Comparison of ENCODE assay signal across 19 cellular contexts in genomic region chr9:134751630-134752029, GRCh38.
DNase-seq lines count a peak whose midpoint lies in the region; ATAC-seq and TF ChIP-seq lines count a peak whose summit lies in the region.
"Had no signal": no experiment of that assay in that cellular context is flagged by ENCODE, and none has a peak within 500 bp of the region (broad histone marks: within the 10 kb centered on the region; RNA-seq: fewer than 3 reads in every experiment).

No MANE protein-coding gene starts in this region.

- peak overlapping the region in 3 of 11 experiments; percentile 52 to 67 (median 53); a peak in 4 of 22 replicates for H3K9ac ChIP-seq in BLaER1 treated with 17β-estradiol and CSF1 and Interleukin-3, amounts not matched to agents 10 nM and 100 nM

- TF ChIP-seq CTCF in brain (conservative IDR thresholded peaks at IDR 0.05): no peak

- H3K9me3 Mint-ChIP-seq in brain: no peaks in the 10 kb centered on the region
- H3K9me3 Mint-ChIP-seq: CD8-positive, alpha-beta T cell had no signal

- DNase-seq in NCI-H1105 (lab: John Stamatoyannopoulos, UW): peak; percentile 63
- DNase-seq in NCI-H2227 treated with DMSO at 0.1 percent for 48 hours (lab: John Stamatoyannopoulos, UW): peak; percentile 23
- no peak for DNase-seq in islet precursor cell
- DNase-seq: CD8-positive, alpha-beta T cell; H7; HFFc6; IMR-90; NCI-H1048; NCI-H2029; NCI-H510A treated with DMSO at 0.1 percent for 48 hours; SW 1271; T-helper 2 cell had no signal

- peaks cover 0 to 61% (median 0%) of the 10 kb centered on the region in 11 experiments; a peak in 7 of 22 replicates for H3K27me3 ChIP-seq in BLaER1 treated with 17β-estradiol and CSF1 and Interleukin-3, amounts not matched to agents 10 nM and 100 nM

- H3K27ac ChIP-seq in BLaER1 treated with 17β-estradiol and CSF1 and Interleukin-3, amounts not matched to agents 10 nM and 100 nM: no peak overlapping the region
- H3K27ac ChIP-seq: A549, HL-60 had no signal

- H3K4me1 Mint-ChIP-seq in brain: peaks cover 40% of the 10 kb centered on the region

- peaks cover 16 to 73% (median 51%) of the 10 kb centered on the region in 10 experiments; a peak in 19 of 20 replicates for H3K4me1 ChIP-seq in BLaER1 treated with 17β-estradiol and CSF1 and Interleukin-3, amounts not matched to agents 10 nM and 100 nM
- H3K4me1 ChIP-seq: A549 had no signal

- peak overlapping the region in 1 of 10 experiments; percentile 32; a peak in 1 of 20 replicates for H3K4me3 ChIP-seq in BLaER1 treated with 17β-estradiol and CSF1 and Interleukin-3, amounts not matched to agents 10 nM and 100 nM
- H3K4me3 ChIP-seq: A549 had no signal

- ATAC-seq in GM18873 (IDR thresholded peaks at IDR 0.05; ENCODE audit: low FRiP score, unreplicated experiment) (no peak), GM21360 (IDR thresholded peaks at IDR 0.05; ENCODE audit: unreplicated experiment) (no peak)
- ATAC-seq: A549; CD8-positive, alpha-beta T cell; Right ventricle myocardium inferior had no signal

- H3K4me2 ChIP-seq in BLaER1 treated with 17β-estradiol and CSF1 and Interleukin-3, amounts not matched to agents 10 nM and 100 nM: peak overlapping the region in 10 of 11 experiments; percentile 41 to 95 (median 82); a peak in 19 of 22 replicates
- H3K4me2 ChIP-seq: A549 had no signal

- H3K36me3 ChIP-seq in BLaER1 treated with 17β-estradiol and CSF1 and Interleukin-3, amounts not matched to agents 10 nM and 100 nM: peaks cover 0 to 29% (median 17%) of the 10 kb centered on the region in 11 experiments; a peak in 15 of 22 replicates

- H3K36me3 Mint-ChIP-seq in brain: peaks cover 14% of the 10 kb centered on the region
- H3K36me3 Mint-ChIP-seq: CD8-positive, alpha-beta T cell had no signal

- peaks cover 0 to 53% (median 30%) of the 10 kb centered on the region in 11 experiments; a peak in 16 of 22 replicates for H4K20me1 ChIP-seq in BLaER1 treated with 17β-estradiol and CSF1 and Interleukin-3, amounts not matched to agents 10 nM and 100 nM

- peaks cover 11% of the 10 kb centered on the region for H3K27me3 Mint-ChIP-seq in brain

- no peak overlapping the region for H3K4me3 Mint-ChIP-seq in brain
- H3K4me3 Mint-ChIP-seq: CD8-positive, alpha-beta T cell; HFFc6 had no signal

- peak overlapping the region in 3 of 5 experiments; percentile 36 to 89 (median 74) for H3K27ac Mint-ChIP-seq in brain
- H3K27ac Mint-ChIP-seq: CD8-positive, alpha-beta T cell; HFFc6 had no signal

- H3K9me3 ChIP-seq in BLaER1 treated with 17β-estradiol and CSF1 and Interleukin-3, amounts not matched to agents 10 nM and 100 nM (replicated peaks in 1 of 11): peaks cover 0 to 16% (median 9%) of the 10 kb centered on the region in 11 experiments; a peak in 14 of 22 replicates
- H3K9me3 ChIP-seq: A549 had no signal
